35 cellular contexts compared by ENCODE assay signal in the genomic region with DNA sequence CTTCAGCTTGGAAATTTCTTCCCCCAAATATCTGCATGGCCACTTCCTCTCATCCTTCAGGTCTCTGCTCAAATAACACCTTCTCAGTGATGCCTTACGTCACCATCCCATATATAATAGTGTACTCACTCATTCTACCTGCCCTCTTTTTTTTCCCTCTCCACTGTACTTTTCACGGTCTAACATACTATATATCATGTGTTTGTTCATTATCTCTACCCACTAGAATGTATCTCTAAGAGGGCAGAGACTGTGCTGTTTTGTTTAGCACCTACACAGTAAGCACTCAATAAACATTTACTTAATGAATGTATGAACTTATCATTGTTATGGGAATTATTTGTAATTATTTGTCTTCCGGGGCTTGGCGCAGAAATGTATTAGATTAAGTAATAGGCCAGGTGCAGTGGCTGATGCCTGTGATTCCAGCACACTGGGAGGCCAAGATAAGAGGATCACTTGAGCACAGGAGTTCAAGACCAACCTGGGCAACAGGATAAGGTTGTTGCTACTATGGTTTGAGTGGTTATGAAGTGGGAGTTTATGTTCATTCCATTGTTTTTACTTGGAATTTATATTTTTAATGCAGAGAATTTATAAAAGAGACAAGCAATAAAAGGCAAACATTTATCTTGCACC. TPM values are rescaled to one million over a fixed set of nuclear protein-coding genes. Genes with fewer than 3 reads are reported as not detected.
"Had no signal": no experiment of that assay in that cellular context is flagged by ENCODE, and none has a peak within 500 bp of the region (broad histone marks: within the 10 kb centered on the region; RNA-seq: fewer than 3 reads in every experiment).

No MANE protein-coding gene starts in this region.

- H3K4me1 Mint-ChIP-seq: nephron progenitor cell had no signal

- DNase-seq: activated CD4-positive, alpha-beta T cell treated with anti-CD3 and anti-CD28 coated beads for 48 hours; activated CD4-positive, alpha-beta T cell treated with anti-CD3 and anti-CD28 coated beads, Interleukin-2, amount 50 U/mL, for 48 hours; activated CD8-positive, alpha-beta memory T cell treated with anti-CD3 and anti-CD28 coated beads for 24 hours; activated effector memory CD4-positive, alpha-beta T cell treated with Interleukin-2 at 50 U/mL for 16 hours; activated naive CD4-positive, alpha-beta T cell treated with Interleukin-2 at 50 U/mL for 16 hours; activated naive CD8-positive, alpha-beta T cell treated with anti-CD3 and anti-CD28 coated beads, Interleukin-2, amount 10 ng/mL, durations not matched to agents 7 days and 5 days; amniotic stem cell; brain microvascular endothelial cell; cortex of kidney; effector memory CD8-positive, alpha-beta T cell; foreskin fibroblast; hippocampal formation; left colon; mammary epithelial cell; naive B cell; nephron progenitor cell; psoas muscle; sigmoid colon; small intestine; stimulated activated CD4-positive, alpha-beta T cell treated with anti-CD3 and anti-CD28 coated beads, Interleukin-1b, Interleukin-23, amount 100 ng/mL, for 48 hours; stimulated activated CD4-positive, alpha-beta T cell treated with anti-CD3 and anti-CD28 coated beads, Interleukin-4, amount 100 ng/mL, for 4 hours; stimulated activated CD8-positive, alpha-beta memory T cell treated with anti-CD3 and anti-CD28 coated beads, Interleukin-4, amount 100 ng/mL, for 48 hours; tibial artery; upper lobe of right lung; WERI-Rb-1 had no signal

- ATAC-seq: activated CD4-positive, CD25-positive, alpha-beta regulatory T cell treated with anti-CD3 and anti-CD28 coated beads, Interleukin-2, amount 50 U/mL, for 24 hours; effector memory CD8-positive, alpha-beta T cell; left colon; psoas muscle; stimulated activated memory B cell treated with anti-CD40 and anti-IgM and Interleukin-4, amounts not matched to agents 10 μg/mL and 1 μg/mL and 100 μg/mL, for 72 hours; upper lobe of right lung had no signal

- H3K9ac ChIP-seq: parathyroid adenoma had no signal

- H3K4me1 ChIP-seq: parathyroid adenoma had no signal

- H3K36me3 ChIP-seq: brain microvascular endothelial cell, sigmoid colon, suprapubic skin, tibial artery, upper lobe of right lung, WERI-Rb-1 had no signal

- H3K27ac ChIP-seq: brain microvascular endothelial cell, parathyroid adenoma, psoas muscle, sigmoid colon, suprapubic skin, tibial artery, upper lobe of right lung, WERI-Rb-1 had no signal

- H3K4me3 ChIP-seq: psoas muscle, sigmoid colon, suprapubic skin, tibial artery, upper lobe of right lung had no signal

- H2AFZ ChIP-seq: parathyroid adenoma had no signal

- H3K9me3 ChIP-seq: suprapubic skin, upper lobe of right lung had no signal

- H3K27me3 ChIP-seq: brain microvascular endothelial cell had no signal

- H3K27ac Mint-ChIP-seq: activated naive CD8-positive, alpha-beta T cell treated with anti-CD3 and anti-CD28 coated beads, Interleukin-2, amount 10 ng/mL, durations not matched to agents 7 days and 5 days; effector memory CD8-positive, alpha-beta T cell; naive B cell; nephron progenitor cell; stimulated activated memory B cell treated with anti-CD40 and anti-IgM and Interleukin-4, amounts not matched to agents 10 μg/mL and 1 μg/mL and 100 μg/mL, for 72 hours had no signal

- H3K4me3 Mint-ChIP-seq: activated naive CD8-positive, alpha-beta T cell treated with anti-CD3 and anti-CD28 coated beads, Interleukin-2, amount 10 ng/mL, durations not matched to agents 7 days and 5 days; effector memory CD8-positive, alpha-beta T cell; naive B cell; nephron progenitor cell; stimulated activated memory B cell treated with anti-CD40 and anti-IgM and Interleukin-4, amounts not matched to agents 10 μg/mL and 1 μg/mL and 100 μg/mL, for 72 hours had no signal

RNA-seq across cellular contexts. Expression of gene IL13, which starts 6.0 kb away (rescaled TPM):
- total RNA-seq: astrocyte, cardiac septum, chondrocyte, left colon, liver, mammary epithelial cell, psoas muscle, sigmoid colon, upper lobe of right lung had no signal
- polyA plus RNA-seq: esophagus, keratinocyte, liver, mammary epithelial cell, psoas muscle had no signal

RNA-seq across cellular contexts. Expression of gene IL4, which starts 21.8 kb away (rescaled TPM):
- total RNA-seq: astrocyte, cardiac septum, chondrocyte, left colon, liver, mammary epithelial cell, psoas muscle, sigmoid colon, suprapubic skin, upper lobe of right lung had no signal
- polyA plus RNA-seq: esophagus, keratinocyte, liver, mammary epithelial cell, psoas muscle, sigmoid colon, small intestine had no signal
